In genomic region chr17:71337903-71338302, GRCh38 we compare ENCODE assay signal across 17 cellular contexts.
DNase-seq lines count a peak whose midpoint lies in the region; ATAC-seq and TF ChIP-seq lines count a peak whose summit lies in the region.
"Had no signal": no experiment of that assay in that cellular context is flagged by ENCODE, and none has a peak within 500 bp of the region (broad histone marks: within the 10 kb centered on the region; RNA-seq: fewer than 3 reads in every experiment).

No MANE protein-coding gene starts in this region.

- WGBS in sigmoid colon, 2 donors, result 16 to 60% methylated on average over 2 of the region's 2 CpGs

- H3K9me3 ChIP-seq in sigmoid colon, result no peaks in the 10 kb centered on the region
- H3K9me3 ChIP-seq: Caco-2 had no signal

- H3K27me3 ChIP-seq in sigmoid colon, result no peaks in the 10 kb centered on the region

- H3K4me1 ChIP-seq in sigmoid colon, result peaks cover 0 to 11% (median 1%) of the 10 kb centered on the region in 4 donors
- H3K4me1 ChIP-seq: Caco-2 had no signal

- no peaks in the 10 kb centered on the region for H3K36me3 ChIP-seq in sigmoid colon

- intact Hi-C loops in sigmoid colon (cut with DNase I), result no loop called here

- TF ChIP-seq CTCF in epithelial cell of esophagus (IDR thresholded peaks at IDR 0.05; ENCODE audit: insufficient read depth, low read depth, low read length, missing control alignments) (no peak), sigmoid colon (IDR thresholded peaks at IDR 0.05) (no peak)

- TF ChIP-seq POLR2A in sigmoid colon (IDR thresholded peaks at IDR 0.05), result no peak

- ATAC-seq in HG03439 (IDR thresholded peaks at IDR 0.05; ENCODE audit: unreplicated experiment), result no peak
- ATAC-seq in GM19455 (IDR thresholded peaks at IDR 0.05; ENCODE audit: unreplicated experiment), result no peak
- ATAC-seq in GM19463 (IDR thresholded peaks at IDR 0.05; ENCODE audit: unreplicated experiment), result no peak
- ATAC-seq: Right ventricle myocardium inferior had no signal

- no peak for TF ChIP-seq EP300 in sigmoid colon (IDR thresholded peaks at IDR 0.05)

- H3K4me3 ChIP-seq in epithelial cell of esophagus (ENCODE audit: low read length), result no peak overlapping the region
- H3K4me3 ChIP-seq in skeletal muscle cell (ENCODE audit: low read depth, low read length), result peak overlapping the region; percentile 17
- no peak overlapping the region for H3K4me3 ChIP-seq in sigmoid colon

- no peak overlapping the region for H3K27ac ChIP-seq in sigmoid colon

- DNase-seq in H4 (ENCODE audit: low spot score) (peak; percentile 22), RPMI7951 (ENCODE audit: low read depth) (peak; percentile 58), epithelial cell of esophagus (ENCODE audit: low read depth) (peak; percentile 25), skeletal muscle cell (ENCODE audit: low read depth) (no peak), sigmoid colon (no peak)
- DNase-seq: activated CD4-positive, alpha-beta T cell treated with anti-CD3 and anti-CD28 coated beads, Interleukin-2, amount 50 U/mL, for 4 hours; activated effector memory CD4-positive, alpha-beta T cell treated with anti-CD3 and anti-CD28 coated beads, Interleukin-2, amount 50 U/mL, for 16 hours; AML-193; Caco-2; caudate nucleus; NCI-H1417 treated with DMSO at 0.1 percent for 48 hours; NCI-H524; T-helper 1 cell had no signal

Comparison
In these comparisons a context has a peak if more than half of its experiments do, and no peak if none do; other contexts are left out.
1. DNase-seq: peak in H4 (single experiment), RPMI7951 (single experiment) and epithelial cell of esophagus (single experiment); none in skeletal muscle cell (single experiment) and sigmoid colon (single experiment).